In the genomic region with DNA sequence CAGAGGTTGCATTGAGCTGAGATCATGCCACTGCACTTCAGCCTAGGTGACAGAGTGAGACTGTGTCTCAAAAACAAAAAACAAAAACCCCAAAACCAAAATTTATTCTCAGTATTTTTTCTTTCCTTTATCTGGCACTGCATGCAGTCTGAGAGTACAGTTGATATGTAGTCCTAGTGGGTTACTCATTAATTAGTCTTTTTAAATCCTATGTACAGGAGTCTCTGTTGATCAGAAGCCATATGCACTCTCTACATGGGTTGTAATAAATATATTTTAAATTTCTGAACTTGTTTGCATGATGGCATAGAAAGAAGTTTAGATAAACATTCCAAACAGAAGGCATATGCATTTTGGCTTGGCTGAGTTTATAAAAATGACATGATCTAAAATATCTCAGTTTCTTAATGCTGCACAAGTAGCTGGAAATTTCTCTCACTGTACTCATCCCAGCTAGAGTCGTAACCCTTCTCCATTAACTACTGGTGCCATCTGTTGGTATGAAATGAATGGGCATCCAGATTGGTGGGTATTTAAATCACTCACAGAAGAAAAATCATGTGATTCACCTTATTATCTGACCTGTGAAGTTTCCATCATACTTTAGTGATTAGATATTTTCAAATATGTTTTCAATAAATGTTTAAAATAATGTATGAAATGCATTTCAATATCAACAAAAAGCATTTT, we compare ENCODE assay signal across 12 cellular contexts.
DNase-seq lines count a peak whose midpoint lies in the region; ATAC-seq and TF ChIP-seq lines count a peak whose summit lies in the region.
"Had no signal": no experiment of that assay in that cellular context is flagged by ENCODE, and none has a peak within 500 bp of the region (broad histone marks: within the 10 kb centered on the region; RNA-seq: fewer than 3 reads in every experiment).

No MANE protein-coding gene starts in this region.

- no peaks in the 10 kb centered on the region for H3K27me3 ChIP-seq in A673 (replicated peaks; ENCODE audit: insufficient read depth, low read depth, low read length, poor library complexity)
- H3K27me3 ChIP-seq in kidney epithelial cell (ENCODE audit: control insufficient read depth, insufficient read depth, low read length) = no peaks in the 10 kb centered on the region
- no peaks in the 10 kb centered on the region for H3K27me3 ChIP-seq in esophagus muscularis mucosa

- no peaks in the 10 kb centered on the region for H3K4me1 Mint-ChIP-seq in CD14-positive monocyte
- H3K4me1 Mint-ChIP-seq: naive B cell had no signal

- H3K4me3 ChIP-seq in A673 (ENCODE audit: low read depth, low read length, poor library complexity, severe bottlenecking) = no peak overlapping the region
- no peak overlapping the region for H3K4me3 ChIP-seq in Jurkat, Clone E6-1 (ENCODE audit: low read length)
- H3K4me3 ChIP-seq in kidney epithelial cell (ENCODE audit: low read depth, low read length) = no peak overlapping the region
- no peak overlapping the region for H3K4me3 ChIP-seq in esophagus muscularis mucosa

- in situ Hi-C loops in SK-MEL-5 (cut with HindIII; ENCODE audit: low pct_unique_long_range_greater_than_20kb, low sequenced_read_pairs) = no loop called here

- no peaks in the 10 kb centered on the region for H3K36me3 Mint-ChIP-seq in CD14-positive monocyte
- H3K36me3 Mint-ChIP-seq: naive B cell had no signal

- no peak for TF ChIP-seq EP300 in esophagus muscularis mucosa (IDR thresholded peaks at IDR 0.05)

- no peak for ATAC-seq in HG03460 (IDR thresholded peaks at IDR 0.05; ENCODE audit: unreplicated experiment)
- ATAC-seq: activated CD8-positive, alpha-beta T cell treated with anti-CD3 and anti-CD28 coated beads for 36 hours; HCT116 had no signal

- H3K9me3 ChIP-seq in A673 (ENCODE audit: low read depth, low read length, poor library complexity, severe bottlenecking) (peaks cover 4% of the 10 kb centered on the region), esophagus muscularis mucosa (no peaks in the 10 kb centered on the region)

- no peak for TF ChIP-seq POLR2A in esophagus muscularis mucosa (IDR thresholded peaks at IDR 0.05; ENCODE audit: low read depth)

- H3K4me1 ChIP-seq in A673 (ENCODE audit: insufficient read depth, low read length, poor library complexity, severe bottlenecking) (no peaks in the 10 kb centered on the region), esophagus muscularis mucosa (no peaks in the 10 kb centered on the region)

- H3K27ac Mint-ChIP-seq in CD14-positive monocyte = no peak overlapping the region
- H3K27ac Mint-ChIP-seq: activated CD8-positive, alpha-beta T cell treated with anti-CD3 and anti-CD28 coated beads for 36 hours had no signal

- H3K9me3 Mint-ChIP-seq in CD14-positive monocyte = peaks cover 0 to 4% (median 2%) of the 10 kb centered on the region in 7 donors

- POLR2A ChIA-PET in A673 (lab: Charles Lee; ENCODE audit: low non-redundant PET) = no interaction called here

- 55% methylated on average over 1 of the region's 1 CpG for WGBS in esophagus muscularis mucosa

- H3K36me3 ChIP-seq in A673 (ENCODE audit: insufficient read depth, low read length, poor library complexity, severe bottlenecking) (no peaks in the 10 kb centered on the region), kidney epithelial cell (ENCODE audit: control insufficient read depth, insufficient read depth, low read length) (no peaks in the 10 kb centered on the region), esophagus muscularis mucosa (no peaks in the 10 kb centered on the region)

- TF ChIP-seq CTCF in A673 (conservative IDR thresholded peaks at IDR 0.05; ENCODE audit: low read depth, low read length) (no peak; the same call in 1 of the 2 replicates), kidney epithelial cell (IDR thresholded peaks at IDR 0.05; ENCODE audit: insufficient read depth, low read length, poor library complexity, severe bottlenecking) (peak; percentile 27), CD14-positive monocyte (IDR thresholded peaks at IDR 0.05) (no peak), esophagus muscularis mucosa (IDR thresholded peaks at IDR 0.05) (no peak)

- H3K4me3 Mint-ChIP-seq in CD14-positive monocyte = no peak overlapping the region
- H3K4me3 Mint-ChIP-seq: activated CD8-positive, alpha-beta T cell treated with anti-CD3 and anti-CD28 coated beads for 36 hours; naive B cell had no signal

- BruUV-seq in A673 (replicated peaks; lab: Mats Ljungman, UMichigan) = no TSS peak

- DNase-seq in A673 (ENCODE audit: low spot score) (peak; percentile 1), SK-MEL-5 (ENCODE audit: low read depth, low spot score) (peak; percentile 65), kidney epithelial cell (ENCODE audit: low read depth) (no peak), CD14-positive monocyte (ENCODE audit: low spot score) (no peak), DMS153 treated with DMSO at 0.1 percent for 48 hours (lab: John Stamatoyannopoulos, UW; ENCODE audit: unreplicated experiment) (no peak), esophagus muscularis mucosa (ENCODE audit: extremely low spot score) (no peak)
- DNase-seq in Jurkat, Clone E6-1 (ENCODE audit: low read depth, low spot score) = peak; percentile 15
- DNase-seq: activated CD8-positive, alpha-beta T cell treated with anti-CD3 and anti-CD28 coated beads for 36 hours; naive B cell; SHP77 treated with DMSO at 0.1 percent for 48 hours had no signal

- peaks cover 0 to 2% (median 0%) of the 10 kb centered on the region in 3 donors for H3K27me3 Mint-ChIP-seq in CD14-positive monocyte (ENCODE audit: low read depth in 3 of 3)
- H3K27me3 Mint-ChIP-seq: activated CD8-positive, alpha-beta T cell treated with anti-CD3 and anti-CD28 coated beads for 36 hours; naive B cell had no signal

- CTCF ChIA-PET in A673 (lab: Charles Lee) = no interaction called here

- H3K27ac ChIP-seq in A673 (ENCODE audit: low read depth, low read length, poor library complexity, severe bottlenecking) = no peak overlapping the region
- H3K27ac ChIP-seq in esophagus muscularis mucosa (replicated peaks in 1 of 4) = no peak overlapping the region

- intact Hi-C loops in A673 (cut with micrococcal nuclease; ENCODE audit: unreplicated experiment) (no loop called here), CD14-positive monocyte (cut with micrococcal nuclease) (no loop called here), esophagus muscularis mucosa (cut with DNase I) (no loop called here)

Comparison
In these comparisons a context has a peak if more than half of its experiments do, and no peak if none do; other contexts are left out.
1. DNase-seq: peak in A673 (single experiment), Jurkat, Clone E6-1 (single experiment) and SK-MEL-5 (single experiment); none in kidney epithelial cell (single experiment), CD14-positive monocyte (single experiment), DMS153 treated with DMSO at 0.1 percent for 48 hours (single experiment) and esophagus muscularis mucosa (single experiment).